ENCODE assay signal across 12 cellular contexts in genomic region chr14:58275527-58276190, GRCh38. TPM values are rescaled to one million over a fixed set of nuclear protein-coding genes. Genes with fewer than 3 reads are reported as not detected.
A peak's percentile ranks its signal among the peaks of the same experiment; 100 is the strongest.
DNase-seq lines count a peak whose midpoint lies in the region; ATAC-seq, FAIRE-seq and TF ChIP-seq lines count a peak whose summit lies in the region.
"Had no signal": no experiment of that assay in that cellular context is flagged by ENCODE, and none has a peak within 500 bp of the region (broad histone marks: within the 10 kb centered on the region; RNA-seq: fewer than 3 reads in every experiment).

No MANE protein-coding gene starts in this region.

- DNase-seq in DND-41 (no peak), K562 (ENCODE audit: extremely low read depth in 1 of 4, low spot score in 3 of 4) (no peak), NCI-H524 treated with DMSO at 0.1 percent for 48 hours (lab: John Stamatoyannopoulos, UW) (no peak), NCI-H2196 (lab: John Stamatoyannopoulos, UW; ENCODE audit: unreplicated experiment) (no peak)
- DNase-seq: activated CD4-positive, CD25-positive, alpha-beta regulatory T cell; adrenal gland; NCI-H1694 treated with DMSO at 0.1 percent for 48 hours; NCI-H774; Right ventricle myocardium superior had no signal

- peaks cover 6% of the 10 kb centered on the region for H3K4me1 Mint-ChIP-seq in nephron

- POLR2A ChIA-PET in K562 (lab: Yijun Ruan, JAX): interaction anchor here (1.7 to 1.8 kb wide), 2 partner anchors 11 to 23 kb away, joined by 5 to 6 read pairs; partner anchors contain the start of gene ARID4A

- H3K4me1 ChIP-seq in DND-41 (ENCODE audit: insufficient read depth, low read length): peaks cover 22% of the 10 kb centered on the region
- peaks cover 5% of the 10 kb centered on the region for H3K4me1 ChIP-seq in OCI-LY1 (ENCODE audit: insufficient read depth, low read length, severe bottlenecking)
- H3K4me1 ChIP-seq in K562 (replicated peaks in 1 of 2; ENCODE audit: control insufficient read depth in 2 of 2, insufficient read depth in 2 of 2, low read length in 2 of 2): peaks cover 0 to 3% of the 10 kb centered on the region in 2 experiments; a peak in 2 of 5 replicates

- 0 out of 2 replicates have a peak overlapping the region, but pooled peaks have one; percentile 1 for H3K9ac ChIP-seq in DND-41 (ENCODE audit: low read depth, low read length)
- H3K9ac ChIP-seq in OCI-LY1 (ENCODE audit: low read length): no peak overlapping the region
- H3K9ac ChIP-seq in K562 (ENCODE audit: insufficient read depth in 1 of 2, low read depth in 2 of 2, low read length in 2 of 2): no peak overlapping the region

- H3K9me1 ChIP-seq in K562 (ENCODE audit: control insufficient read depth, insufficient read depth, low read length): no peaks in the 10 kb centered on the region

- no peaks in the 10 kb centered on the region for H3F3A ChIP-seq in OCI-LY1 (ENCODE audit: insufficient read depth, low read length)

- 77% methylated on average over 2 of the region's 2 CpGs for WGBS in K562 (ENCODE audit: insufficient coverage, low coverage, missing lambda C conversion rate)

- no peak overlapping the region for H3K4me2 ChIP-seq in DND-41 (ENCODE audit: insufficient read depth, low read length)
- no peak overlapping the region for H3K4me2 ChIP-seq in OCI-LY1 (ENCODE audit: low read length)
- no peak overlapping the region for H3K4me2 ChIP-seq in K562 (ENCODE audit: insufficient read depth, low read length)

- BruUV-seq in K562 (replicated peaks; lab: Mats Ljungman, UMichigan): no TSS peak

- H3K27me3 Mint-ChIP-seq in nephron (ENCODE audit: low read depth): no peaks in the 10 kb centered on the region

- peaks cover 98% of the 10 kb centered on the region for H3K79me2 ChIP-seq in DND-41 (ENCODE audit: insufficient read depth, low read length)
- H3K79me2 ChIP-seq in OCI-LY1 (ENCODE audit: insufficient read depth, low read length): peaks cover 31% of the 10 kb centered on the region
- H3K79me2 ChIP-seq in K562 (ENCODE audit: control insufficient read depth, insufficient read depth, low read length): peaks cover 64% of the 10 kb centered on the region

- TF ChIP-seq EP300 in K562 (IDR thresholded peaks at IDR 0.05; ENCODE audit: low read length): no peak

- H3K36me3 Mint-ChIP-seq in nephron (ENCODE audit: low read depth): peaks cover 73% of the 10 kb centered on the region

- H3K27ac ChIP-seq in DND-41 (ENCODE audit: low read length) (0 out of 2 replicates have a peak overlapping the region, but pooled peaks have one; percentile 10), OCI-LY1 (ENCODE audit: low read depth, low read length, poor library complexity, severe bottlenecking) (peak overlapping the region; percentile 23), K562 (ENCODE audit: extremely low read depth, low read depth, low read length) (peak overlapping the region; percentile 40; the same call in 1 of the 3 replicates)
- H3K27ac ChIP-seq: adrenal gland had no signal

- in situ Hi-C loops in K562 (cut with MboI): no loop called here

- CTCF ChIA-PET in K562 (lab: Yijun Ruan, JAX; ENCODE audit: low intra/inter-chr PET ratio): no interaction called here

- H4K20me1 ChIP-seq in DND-41 (ENCODE audit: insufficient read depth, low read length) (peaks cover 43% of the 10 kb centered on the region), OCI-LY1 (ENCODE audit: insufficient read depth, low read length) (no peaks in the 10 kb centered on the region; the same call in 1 of the 2 replicates), K562 (replicated peaks; ENCODE audit: control insufficient read depth, insufficient read depth, low read length) (no peaks in the 10 kb centered on the region)

- intact Hi-C loops in K562 (cut with micrococcal nuclease): no loop called here

- ATAC-seq in DND-41 (ENCODE audit: insufficient read depth, low read depth) (no peak), K562 (no peak), GM21423 (IDR thresholded peaks at IDR 0.05; ENCODE audit: unreplicated experiment) (no peak)

- no peak overlapping the region for H3K4me3 Mint-ChIP-seq in nephron

- no peaks in the 10 kb centered on the region for H3K27me3 ChIP-seq in DND-41 (ENCODE audit: insufficient read depth, low read length, poor library complexity)
- no peaks in the 10 kb centered on the region for H3K27me3 ChIP-seq in OCI-LY1 (ENCODE audit: insufficient read depth, low read length)
- no peaks in the 10 kb centered on the region for H3K27me3 ChIP-seq in K562 (ENCODE audit: control insufficient read depth in 2 of 2, insufficient read depth in 2 of 2, low read length in 2 of 2)
- H3K27me3 ChIP-seq: adrenal gland had no signal

- H3K4me3 ChIP-seq in DND-41 (ENCODE audit: low read depth in 1 of 2, low read length in 2 of 2) (no peak overlapping the region), OCI-LY1 (ENCODE audit: low read depth, low read length, poor library complexity, severe bottlenecking) (no peak overlapping the region), K562 (no peak overlapping the region)
- H3K4me3 ChIP-seq: adrenal gland had no signal

- TF ChIP-seq CTCF in DND-41 (IDR thresholded peaks at IDR 0.05; ENCODE audit: borderline replicate concordance, extremely low read depth, low read length, poor library complexity, severe bottlenecking) (no peak), OCI-LY1 (IDR thresholded peaks at IDR 0.05; ENCODE audit: low read length) (no peak), K562 (IDR thresholded peaks at IDR 0.05 in 2 of 3, conservative IDR thresholded peaks at IDR 0.05 in 1 of 3; ENCODE audit: insufficient read depth in 2 of 3, low read depth in 1 of 3, low read length in 3 of 3) (no peak), nephron (IDR thresholded peaks at IDR 0.05; ENCODE audit: unreplicated experiment in 3 of 3) (no peak)

- H3K9me3 ChIP-seq in DND-41 (ENCODE audit: insufficient read depth, low read length, severe bottlenecking): no peaks in the 10 kb centered on the region
- H3K9me3 ChIP-seq in OCI-LY1 (ENCODE audit: low read length): no peaks in the 10 kb centered on the region
- no peaks in the 10 kb centered on the region for H3K9me3 ChIP-seq in K562 (replicated peaks; ENCODE audit: control insufficient read depth, insufficient read depth, low read depth, low read length)
- H3K9me3 ChIP-seq: adrenal gland had no signal

- H2AFZ ChIP-seq in DND-41 (ENCODE audit: low read depth, low read length) (no peak overlapping the region), OCI-LY1 (ENCODE audit: low read length) (no peak overlapping the region), K562 (ENCODE audit: low read depth, low read length) (no peak overlapping the region)

- no peaks in the 10 kb centered on the region for H3K9me3 Mint-ChIP-seq in nephron

- TF ChIP-seq POLR2A in K562 (conservative IDR thresholded peaks at IDR 0.05): no peak

- H3K36me3 ChIP-seq in DND-41 (ENCODE audit: insufficient read depth, low read length) (peaks cover 87% of the 10 kb centered on the region), OCI-LY1 (ENCODE audit: insufficient read depth, low read length) (peaks cover 83% of the 10 kb centered on the region), K562 (ENCODE audit: control insufficient read depth, insufficient read depth, low read length) (peaks cover 78% of the 10 kb centered on the region)

- FAIRE-seq in K562 (lab: Jason Lieb, UNC): no peak

- TF ChIP-seq RAD21 in K562 (CRISPR knock-in tag; conservative IDR thresholded peaks at IDR 0.05 in 1 of 2, IDR thresholded peaks at IDR 0.05 in 1 of 2): no peak

- H3K27ac Mint-ChIP-seq in nephron: peak overlapping the region; percentile 4 to 54 (median 8)

- H3K9me2 ChIP-seq in OCI-LY1 (ENCODE audit: low read depth, low read length): no peaks in the 10 kb centered on the region

TF ChIP-seq in K562, 482 proteins besides CTCF, POLR2A, EP300 and RAD21 (continues in another document):
- no peak for TF ChIP-seq ZNF324 (CRISPR knock-in tag; IDR thresholded peaks at IDR 0.05)
- TF ChIP-seq MED1 (CRISPR knock-in tag; IDR thresholded peaks at IDR 0.05; ENCODE audit: borderline replicate concordance): no peak
- TF ChIP-seq KAT2B (IDR thresholded peaks at IDR 0.05; ENCODE audit: low read depth, low read length): no peak
- no peak for TF ChIP-seq HMG20A (CRISPR knock-in tag; conservative IDR thresholded peaks at IDR 0.05)

RNA-seq across cellular contexts. Expression of gene ARID4A, which starts 22.7 kb away (rescaled TPM):
- 15.6 and 79.0 TPM in 2 replicates for total RNA-seq in K562 (2011; cell fraction: chromatin; rRNA removed; ENCODE audit: low replicate concordance)
- 8.3 and 13.4 TPM in 2 replicates for total RNA-seq in K562 (2011; cell fraction: nucleolus; rRNA removed)
- total RNA-seq in K562 (2011; cell fraction: nucleoplasm; rRNA removed): 18.1 and 23.6 TPM in 2 replicates
- total RNA-seq in K562 (2014; rRNA removed) (6.5 and 6.9 TPM in 2 replicates), K562 (2014; rRNA removed; fragmentation: Illumina TruSeq; extraction: Trizol) (9.5 and 11.9 TPM in 2 replicates), K562 (2015; rRNA removed; fragmentation: Illumina TruSeq; extraction: Trizol) (8.4 and 8.7 TPM in 2 replicates), K562 (2021) (8.4 and 11.5 TPM in 2 replicates)
- polyA plus RNA-seq in K562 (2011; rRNA removed) (7.3 and 9.0 TPM in 2 replicates), K562 (2014; fragmentation: Illumina TruSeq; extraction: Trizol) (7.4 and 9.4 TPM in 2 replicates), K562 (2014; fragmentation: Nextera tagmentation; extraction: Ambion mirVana) (1 to 10 TPM; 2.4 to 2.8 TPM), K562 (2014; rRNA removed) (7.1 and 7.5 TPM in 2 replicates)
- 1.7 and 2.9 TPM in 2 replicates for polyA plus RNA-seq in K562 (2011; cell fraction: cytosol; rRNA removed)
- 8.6 and 15.2 TPM in 2 replicates for polyA plus RNA-seq in K562 (2011; cell fraction: nucleus; rRNA removed)
- 5.5 and 5.7 TPM in 2 replicates for polyA plus RNA-seq in K562 (2012)
- polyA minus RNA-seq in K562 (2011; rRNA and poly(A)+ RNA removed): 37.9 and 46.4 TPM in 2 replicates
- polyA minus RNA-seq in K562 (2011; cell fraction: cytosol; rRNA and poly(A)+ RNA removed): 4.4 and 5.8 TPM in 2 replicates
- 16.8 and 36.8 TPM in 2 replicates for polyA minus RNA-seq in K562 (2011; cell fraction: nucleus; rRNA and poly(A)+ RNA removed)

RNA-seq across cellular contexts. Expression of gene PSMA3, which starts 31.0 kb away (rescaled TPM):
- 68.2 and 140 TPM in 2 replicates for total RNA-seq in K562 (2011; cell fraction: chromatin; rRNA removed; ENCODE audit: low replicate concordance)
- 57.9 and 63.4 TPM in 2 replicates for total RNA-seq in K562 (2011; cell fraction: nucleolus; rRNA removed)
- total RNA-seq in K562 (2011; cell fraction: nucleoplasm; rRNA removed): 93.2 and 97.3 TPM in 2 replicates
- total RNA-seq in K562 (2014; rRNA removed) (119 and 142 TPM in 2 replicates), K562 (2014; rRNA removed; fragmentation: Illumina TruSeq; extraction: Trizol) (165 and 194 TPM in 2 replicates), K562 (2015; rRNA removed; fragmentation: Illumina TruSeq; extraction: Trizol) (124 and 129 TPM in 2 replicates), K562 (2021) (271 and 299 TPM in 2 replicates)
- polyA plus RNA-seq in K562 (2011; rRNA removed) (384 and 470 TPM in 2 replicates), K562 (2014; fragmentation: Illumina TruSeq; extraction: Trizol) (303 and 319 TPM in 2 replicates), K562 (2014; fragmentation: Nextera tagmentation; extraction: Ambion mirVana) (100 to 1,000 TPM; 667 to 786 TPM), K562 (2014; rRNA removed) (354 and 374 TPM in 2 replicates)
- polyA plus RNA-seq in K562 (2011; cell fraction: cytosol; rRNA removed): 284 and 371 TPM in 2 replicates
- polyA plus RNA-seq in K562 (2011; cell fraction: nucleus; rRNA removed): 81.2 and 125 TPM in 2 replicates
- polyA plus RNA-seq in K562 (2012): 144 and 328 TPM in 2 replicates
- polyA minus RNA-seq in K562 (2011; rRNA and poly(A)+ RNA removed): 276 and 302 TPM in 2 replicates
- polyA minus RNA-seq in K562 (2011; cell fraction: cytosol; rRNA and poly(A)+ RNA removed): 63.3 and 85.5 TPM in 2 replicates
- 34.9 and 63.1 TPM in 2 replicates for polyA minus RNA-seq in K562 (2011; cell fraction: nucleus; rRNA and poly(A)+ RNA removed)
